ENCODE assay signal across 23 cellular contexts in the genomic region with DNA sequence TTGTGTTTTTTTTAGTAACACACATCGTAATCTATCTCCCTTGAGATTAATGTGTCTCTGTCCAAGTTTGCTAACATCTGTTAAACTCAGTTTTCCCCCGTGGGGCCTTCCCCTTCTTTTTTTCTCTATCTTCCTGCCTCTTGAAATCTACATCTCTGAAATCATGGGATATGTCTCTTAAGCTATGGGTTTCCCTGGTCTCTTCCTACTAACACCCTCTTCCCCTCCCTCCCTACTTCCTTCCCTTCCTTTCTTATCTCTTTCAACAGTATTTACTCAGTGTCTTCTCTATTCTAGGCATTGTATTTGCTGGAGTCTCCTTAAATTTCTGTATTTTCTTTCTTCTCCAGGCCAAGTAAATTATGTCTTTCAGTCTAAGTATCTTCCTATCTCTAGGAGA. TPM values are rescaled to one million over a fixed set of nuclear protein-coding genes. Genes with fewer than 3 reads are reported as not detected.
DNase-seq lines count a peak whose midpoint lies in the region; ATAC-seq, FAIRE-seq and TF ChIP-seq lines count a peak whose summit lies in the region.
"Had no signal": no experiment of that assay in that cellular context is flagged by ENCODE, and none has a peak within 500 bp of the region (broad histone marks: within the 10 kb centered on the region; RNA-seq: fewer than 3 reads in every experiment).

No MANE protein-coding gene starts in this region.

- H3K4me3 ChIP-seq in K562 (no peak overlapping the region), uterus (no peak overlapping the region)
- H3K4me3 ChIP-seq: A549, GM23248, PC-9, SJSA1 had no signal

- peak overlapping the region; percentile 7; the same call in 1 of the 2 replicates for H3K4me2 ChIP-seq in K562 (ENCODE audit: insufficient read depth, low read length)
- H3K4me2 ChIP-seq: A549, PC-9 had no signal

- 4% methylated on average over 2 of the region's 2 CpGs for WGBS in K562 (ENCODE audit: insufficient coverage, low coverage, missing lambda C conversion rate)

- no TSS peak for BruUV-seq in K562 (replicated peaks; lab: Mats Ljungman, UMichigan)

- TF ChIP-seq CTCF in K562 (IDR thresholded peaks at IDR 0.05 in 2 of 3, conservative IDR thresholded peaks at IDR 0.05 in 1 of 3; ENCODE audit: insufficient read depth in 2 of 3, low read depth in 1 of 3, low read length in 3 of 3): no peak
- TF ChIP-seq CTCF in mesothelial cell of epicardium (IDR thresholded peaks at IDR 0.05; ENCODE audit: unreplicated experiment): no peak
- TF ChIP-seq CTCF in uterus (IDR thresholded peaks at IDR 0.05): no peak

- no peak overlapping the region for H2AFZ ChIP-seq in K562 (ENCODE audit: low read depth, low read length)
- H2AFZ ChIP-seq: GM23248, PC-9 had no signal

- no peak for TF ChIP-seq POLR2A in K562 (conservative IDR thresholded peaks at IDR 0.05)
- TF ChIP-seq POLR2A in uterus (IDR thresholded peaks at IDR 0.05): no peak

- no peak for TF ChIP-seq RAD21 in K562 (CRISPR knock-in tag; conservative IDR thresholded peaks at IDR 0.05 in 1 of 2, IDR thresholded peaks at IDR 0.05 in 1 of 2)

- H3K4me1 Mint-ChIP-seq in mesothelial cell of epicardium: peaks cover 60% of the 10 kb centered on the region

- peaks cover 5% of the 10 kb centered on the region for H3K27me3 Mint-ChIP-seq in mesothelial cell of epicardium (ENCODE audit: low read depth)

- 0 out of 2 replicates have a peak, but pooled peaks cover 4% of the 10 kb centered on the region for H4K20me1 ChIP-seq in K562 (replicated peaks; ENCODE audit: control insufficient read depth, insufficient read depth, low read length)

- H3K9me3 Mint-ChIP-seq in mesothelial cell of epicardium: no peaks in the 10 kb centered on the region
- H3K9me3 Mint-ChIP-seq: CD8-positive, alpha-beta T cell had no signal

- H3K27me3 ChIP-seq in K562 (ENCODE audit: control insufficient read depth in 2 of 2, insufficient read depth in 2 of 2, low read length in 2 of 2) (no peaks in the 10 kb centered on the region), uterus (no peaks in the 10 kb centered on the region)

- no peaks in the 10 kb centered on the region for H3K9me3 ChIP-seq in K562 (replicated peaks; ENCODE audit: control insufficient read depth, insufficient read depth, low read depth, low read length)
- no peaks in the 10 kb centered on the region for H3K9me3 ChIP-seq in uterus
- H3K9me3 ChIP-seq: A549, SJSA1 had no signal

- peak overlapping the region; percentile 97 for H3K27ac Mint-ChIP-seq in mesothelial cell of epicardium
- H3K27ac Mint-ChIP-seq: CD8-positive, alpha-beta T cell had no signal

- H3K4me1 ChIP-seq in K562 (replicated peaks in 1 of 2; ENCODE audit: control insufficient read depth in 2 of 2, insufficient read depth in 2 of 2, low read length in 2 of 2) (peaks cover 0 to 46% of the 10 kb centered on the region in 2 experiments; a peak in 4 of 5 replicates), uterus (peaks cover 0 to 4% of the 10 kb centered on the region in 2 donors)
- H3K4me1 ChIP-seq: A549, SJSA1 had no signal

- peak; percentile 37; the same call in 1 of the 2 replicates for TF ChIP-seq EP300 in K562 (IDR thresholded peaks at IDR 0.05; ENCODE audit: low read length)

- H3K9ac ChIP-seq in K562 (ENCODE audit: insufficient read depth in 1 of 2, low read depth in 2 of 2, low read length in 2 of 2): 0 out of 4 replicates have a peak overlapping the region, but pooled peaks of 1 of the 2 experiments have one; percentile 16
- H3K9ac ChIP-seq: GM23248 had no signal

- POLR2A ChIA-PET in K562 (lab: Yijun Ruan, JAX): interaction anchor here (0.6 to 2.0 kb wide), 3 partner anchors 10 to 57 kb away, joined by 3 to 6 read pairs (median 3); no protein-coding TSS in a partner anchor

- CTCF ChIA-PET in K562 (lab: Yijun Ruan, JAX; ENCODE audit: low intra/inter-chr PET ratio): no interaction called here

- H3K36me3 ChIP-seq in K562 (ENCODE audit: control insufficient read depth, insufficient read depth, low read length) (peaks cover 26% of the 10 kb centered on the region; the same call in 2 of the 3 replicates), uterus (no peaks in the 10 kb centered on the region)
- H3K36me3 ChIP-seq: SJSA1 had no signal

- no peaks in the 10 kb centered on the region for H3K36me3 Mint-ChIP-seq in mesothelial cell of epicardium
- H3K36me3 Mint-ChIP-seq: CD8-positive, alpha-beta T cell had no signal

- in situ Hi-C loops in K562 (cut with MboI): no loop called here

- peak overlapping the region; percentile 41; the same call in 2 of the 3 replicates for H3K27ac ChIP-seq in K562 (ENCODE audit: extremely low read depth, low read depth, low read length)
- peak overlapping the region; percentile 17 to 26 for H3K27ac ChIP-seq in uterus
- H3K27ac ChIP-seq: A549, GM23248, PC-9, RWPE1, SJSA1 had no signal

- peak; percentile 63 for ATAC-seq in left ventricle myocardium superior
- ATAC-seq in Right ventricle myocardium inferior: no peak
- ATAC-seq in K562: peak; percentile 71
- ATAC-seq: A549; CD8-positive, alpha-beta T cell; HepG2 had no signal

- DNase-seq in left ventricle myocardium superior (no peak), Right ventricle myocardium inferior (ENCODE audit: missing footprints) (no peak), K562 (ENCODE audit: extremely low read depth in 1 of 4, low spot score in 3 of 4) (peak in 3 of 4 experiments; percentile 23 to 50 (median 36)), mesothelial cell of epicardium (ENCODE audit: low spot score in 2 of 2, unreplicated experiment in 2 of 2) (no peak), uterus (no peak), NCI-H2227 treated with DMSO at 0.1 percent for 48 hours (lab: John Stamatoyannopoulos, UW) (no peak), SW480 (ENCODE audit: low spot score) (no peak), NCI-H1436 (lab: John Stamatoyannopoulos, UW) (no peak)
- DNase-seq: CD8-positive, alpha-beta T cell; GM23248; HCEC 1CT; KG1; MV-4-11; NCI-H187; NCI-H524; NCI-H82; PC-9 had no signal

- H3K79me2 ChIP-seq in K562 (ENCODE audit: control insufficient read depth, insufficient read depth, low read length): peaks cover 100% of the 10 kb centered on the region

- H3K9me1 ChIP-seq in K562 (ENCODE audit: control insufficient read depth, insufficient read depth, low read length): no peaks in the 10 kb centered on the region

- H3K4me3 Mint-ChIP-seq in mesothelial cell of epicardium: no peak overlapping the region
- H3K4me3 Mint-ChIP-seq: CD8-positive, alpha-beta T cell had no signal

- FAIRE-seq in K562 (lab: Jason Lieb, UNC): peak; percentile 69
- FAIRE-seq: A549, D721Med, G401.6, HepG2 had no signal

- intact Hi-C loops in left ventricle myocardium superior (cut with micrococcal nuclease): no loop called here
- intact Hi-C loops in Right ventricle myocardium inferior (cut with DNase I): no loop called here
- intact Hi-C loops in K562 (cut with micrococcal nuclease): no loop called here
- intact Hi-C loops in uterus (cut with DNase I; ENCODE audit: low total_unique reads): no loop called here

TF ChIP-seq in K562, 482 proteins besides CTCF, POLR2A, EP300 and RAD21 (continues in another document):
- TF ChIP-seq HDAC1 (IDR thresholded peaks at IDR 0.05): peak in 1 of 2 experiments; percentile 62; a peak in 2 of 4 replicates
- peak; percentile 72; the same call in 1 of the 2 replicates for TF ChIP-seq FOXA1 (IDR thresholded peaks at IDR 0.05; ENCODE audit: borderline replicate concordance)
- no peak for TF ChIP-seq KAT7 (CRISPR knock-in tag; IDR thresholded peaks at IDR 0.05; ENCODE audit: borderline replicate concordance)
- TF ChIP-seq HDAC2 (IDR thresholded peaks at IDR 0.05): 0 out of 2 replicates have a peak, but pooled peaks have one; percentile 30
- no peak for TF ChIP-seq U2AF2 (optimal IDR thresholded peaks at IDR 0.05; ENCODE audit: low read depth, low read length)
- 0 out of 2 replicates have a peak, but pooled peaks have one; percentile 33 for TF ChIP-seq GABPA (tag; conservative IDR thresholded peaks at IDR 0.05; ENCODE audit: low read depth)
- TF ChIP-seq PYGO2 (tag; IDR thresholded peaks at IDR 0.05): no peak
- TF ChIP-seq ETV1 (tag; conservative IDR thresholded peaks at IDR 0.05; ENCODE audit: low read depth): peak; percentile 56
- TF ChIP-seq CHD2 (IDR thresholded peaks at IDR 0.05; ENCODE audit: low read depth, low read length): no peak
- no peak for TF ChIP-seq PHF8 (IDR thresholded peaks at IDR 0.05; ENCODE audit: borderline replicate concordance, low read length)

RNA-seq across cellular contexts. Expression of a gene that starts 27.6 kb away (rescaled TPM):
- total RNA-seq in left ventricle myocardium superior: 10.4 TPM
- total RNA-seq in Right ventricle myocardium inferior: 14.2 TPM
- total RNA-seq in K562 (2011; cell fraction: chromatin; rRNA removed; ENCODE audit: low replicate concordance): 198 and 216 TPM in 2 replicates
- 93.6 and 103 TPM in 2 replicates for total RNA-seq in K562 (2011; cell fraction: nucleolus; rRNA removed)
- 137 and 198 TPM in 2 replicates for total RNA-seq in K562 (2011; cell fraction: nucleoplasm; rRNA removed)
- 231 and 291 TPM in 2 replicates for total RNA-seq in K562 (2014; rRNA removed)
- total RNA-seq in K562 (2014; rRNA removed; fragmentation: Illumina TruSeq; extraction: Trizol): 333 and 354 TPM in 2 replicates
- total RNA-seq in K562 (2015; rRNA removed; fragmentation: Illumina TruSeq; extraction: Trizol): 328 and 338 TPM in 2 replicates
- 393 and 398 TPM in 2 replicates for total RNA-seq in K562 (2021)
- polyA plus RNA-seq in K562 (2011; rRNA removed): 357 and 368 TPM in 2 replicates
- polyA plus RNA-seq in K562 (2011; cell fraction: cytosol; rRNA removed): 230 and 238 TPM in 2 replicates
- polyA plus RNA-seq in K562 (2011; cell fraction: nucleus; rRNA removed): 194 and 196 TPM in 2 replicates
- polyA plus RNA-seq in K562 (2012): 303 and 340 TPM in 2 replicates
- 310 and 328 TPM in 2 replicates for polyA plus RNA-seq in K562 (2014; fragmentation: Illumina TruSeq; extraction: Trizol)
- polyA plus RNA-seq in K562 (2014; fragmentation: Nextera tagmentation; extraction: Ambion mirVana): 100 to 1,000 TPM; 115 to 185 TPM
- polyA plus RNA-seq in K562 (2014; rRNA removed): 347 and 404 TPM in 2 replicates
- polyA minus RNA-seq in K562 (2011; rRNA and poly(A)+ RNA removed): 402 and 407 TPM in 2 replicates
- polyA minus RNA-seq in K562 (2011; cell fraction: cytosol; rRNA and poly(A)+ RNA removed): 228 and 368 TPM in 2 replicates
- 133 and 189 TPM in 2 replicates for polyA minus RNA-seq in K562 (2011; cell fraction: nucleus; rRNA and poly(A)+ RNA removed)
- total RNA-seq in mesothelial cell of epicardium: 26.2 to 31.9 TPM (median 28.6 TPM) in 3 replicates
- 100 to 1,000 TPM in 2 of 4 donors, 10 to 100 TPM in 2; 47.9 to 128 (median 109) TPM for total RNA-seq in uterus
- total RNA-seq: CD8-positive, alpha-beta T cell; SJSA1 had no signal

Comparison
In these comparisons a context has a peak if more than half of its experiments do, and no peak if none do; other contexts are left out.
1. DNase-seq: peak in K562 (3 of 4); none in left ventricle myocardium superior (single experiment), Right ventricle myocardium inferior (single experiment), mesothelial cell of epicardium (0 of 2), uterus (0 of 2), NCI-H2227 treated with DMSO at 0.1 percent for 48 hours (single experiment), SW480 (single experiment) and NCI-H1436 (single experiment).